21 cellular contexts compared by ENCODE assay signal in the genomic region with DNA sequence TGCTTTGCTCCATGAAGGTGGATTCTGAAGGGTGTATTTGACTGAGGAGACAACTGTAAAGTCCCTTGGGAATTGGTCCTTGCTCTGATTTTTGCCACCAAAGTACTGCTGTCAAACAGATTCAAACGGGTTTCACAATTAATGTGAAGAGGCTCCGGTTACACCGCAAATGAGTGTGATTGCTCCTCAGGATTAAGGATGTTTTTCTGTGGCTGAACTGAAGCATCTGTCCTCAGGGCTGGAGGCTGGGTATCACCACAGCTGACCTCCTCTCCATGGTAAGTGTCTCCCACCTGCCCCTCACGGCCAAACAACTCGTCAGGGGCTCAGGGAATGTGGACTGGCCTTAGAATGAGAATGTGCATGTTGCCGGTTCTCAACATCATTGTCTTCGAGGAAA.
"Had no signal": no experiment of that assay in that cellular context is flagged by ENCODE, and none has a peak within 500 bp of the region (broad histone marks: within the 10 kb centered on the region; RNA-seq: fewer than 3 reads in every experiment).

No MANE protein-coding gene starts in this region.

- ATAC-seq: activated CD4-positive, alpha-beta T cell treated with anti-CD3 and anti-CD28 coated beads for 36 hours; activated CD8-positive, alpha-beta T cell treated with anti-CD3 and anti-CD28 coated beads, Interleukin-2, amount 10 ng/mL, durations not matched to agents 7 days and 5 days; activated T-cell treated with anti-CD3 and anti-CD28 coated beads, Interleukin-2, amount 50 U/mL, for 72 hours; right lobe of liver; T-helper 17 cell had no signal

- H3K27ac Mint-ChIP-seq: activated CD4-positive, alpha-beta T cell treated with anti-CD3 and anti-CD28 coated beads for 36 hours; activated CD8-positive, alpha-beta T cell treated with anti-CD3 and anti-CD28 coated beads, Interleukin-2, amount 10 ng/mL, durations not matched to agents 7 days and 5 days; activated naive CD8-positive, alpha-beta T cell treated with anti-CD3 and anti-CD28 coated beads, Interleukin-2, amount 10 ng/mL, durations not matched to agents 7 days and 5 days; activated T-cell treated with anti-CD3 and anti-CD28 coated beads, Interleukin-2, amount 50 U/mL, for 72 hours; nephron; T-helper 17 cell had no signal

- H3K4me1 ChIP-seq: esophagus squamous epithelium, prostate gland, right lobe of liver, spleen, stomach, testis, upper lobe of left lung had no signal

- H3K9me3 Mint-ChIP-seq: activated naive CD8-positive, alpha-beta T cell treated with anti-CD3 and anti-CD28 coated beads, Interleukin-2, amount 10 ng/mL, durations not matched to agents 7 days and 5 days had no signal

- H3K9me3 ChIP-seq: esophagus squamous epithelium, prostate gland, right lobe of liver, stomach, testis, upper lobe of left lung had no signal

- H3K27ac ChIP-seq: esophagus squamous epithelium, prostate gland, right lobe of liver, spleen, stomach, testis, upper lobe of left lung had no signal

- H3K4me3 ChIP-seq: esophagus squamous epithelium, prostate gland, right lobe of liver, spleen, stomach, testis, upper lobe of left lung had no signal

- DNase-seq: activated CD4-positive, alpha-beta T cell treated with anti-CD3 and anti-CD28 coated beads for 36 hours; activated CD8-positive, alpha-beta memory T cell treated with anti-CD3 and anti-CD28 coated beads, Interleukin-2, amount 50 U/mL, for 4 hours; activated CD8-positive, alpha-beta T cell treated with anti-CD3 and anti-CD28 coated beads, Interleukin-2, amount 10 ng/mL, durations not matched to agents 7 days and 5 days; activated gamma-delta T cell treated with Interleukin-2 at 50 U/mL for 16 hours; activated naive CD8-positive, alpha-beta T cell treated with anti-CD3 and anti-CD28 coated beads, Interleukin-2, amount 10 ng/mL, durations not matched to agents 7 days and 5 days; activated T-cell treated with anti-CD3 and anti-CD28 coated beads, Interleukin-2, amount 50 U/mL, for 72 hours; anterior cingulate cortex; cortex of kidney; effector CD4-positive, alpha-beta T cell; esophagus squamous epithelium; hippocampal formation; mesenchymal stem cell; occipital lobe; right lobe of liver; spleen; stomach; T-helper 17 cell; testis; upper lobe of left lung had no signal

- H3K36me3 ChIP-seq: esophagus squamous epithelium, prostate gland, right lobe of liver, spleen, stomach, upper lobe of left lung had no signal

- H3K27me3 ChIP-seq: esophagus squamous epithelium, right lobe of liver, spleen, stomach, testis, upper lobe of left lung had no signal

- H3K36me3 Mint-ChIP-seq: activated naive CD8-positive, alpha-beta T cell treated with anti-CD3 and anti-CD28 coated beads, Interleukin-2, amount 10 ng/mL, durations not matched to agents 7 days and 5 days had no signal
